ENCODE assay signal across 25 cellular contexts in genomic region chr2:138277062-138277461, GRCh38.
DNase-seq lines count a peak whose midpoint lies in the region; ATAC-seq, FAIRE-seq and TF ChIP-seq lines count a peak whose summit lies in the region.
"Had no signal": no experiment of that assay in that cellular context is flagged by ENCODE, and none has a peak within 500 bp of the region (broad histone marks: within the 10 kb centered on the region; RNA-seq: fewer than 3 reads in every experiment).

No MANE protein-coding gene starts in this region.

- H3K36me3 ChIP-seq in HepG2 (replicated peaks in 1 of 2; ENCODE audit: control insufficient read depth in 1 of 2, insufficient read depth in 2 of 2, low read length in 2 of 2), result no peaks in the 10 kb centered on the region
- no peaks in the 10 kb centered on the region for H3K36me3 ChIP-seq in smooth muscle cell (ENCODE audit: low read depth)
- H3K36me3 ChIP-seq: esophagus muscularis mucosa, heart left ventricle, MG63 had no signal

- FAIRE-seq in HepG2 (lab: Jason Lieb, UNC), result no peak
- FAIRE-seq: colon had no signal

- no peak overlapping the region for H2AFZ ChIP-seq in HepG2 (ENCODE audit: low read length)
- no peak overlapping the region for H2AFZ ChIP-seq in smooth muscle cell (ENCODE audit: low read depth)

- H3K9ac ChIP-seq in HepG2 (ENCODE audit: insufficient read depth, low read depth, low read length), result no peak overlapping the region; the same call in 1 of the 2 replicates
- no peak overlapping the region for H3K9ac ChIP-seq in smooth muscle cell (ENCODE audit: low read depth)

- no peaks in the 10 kb centered on the region for H3K9me3 ChIP-seq in HepG2 (ENCODE audit: low read length)
- no peaks in the 10 kb centered on the region for H3K9me3 ChIP-seq in smooth muscle cell (replicated peaks; ENCODE audit: low read depth)
- H3K9me3 ChIP-seq: esophagus muscularis mucosa, heart left ventricle, MG63 had no signal

- POLR2A ChIA-PET in WTC11 (lab: Charles Lee) (interaction anchor here (0.6 kb wide), 1 partner anchor 609 kb away, joined by 3 read pairs; no protein-coding TSS in a partner anchor), HepG2 (lab: Yijun Ruan, JAX) (interaction anchor here (0.9 to 1.1 kb wide), 2 partner anchors 166 to 313 kb away, joined by 4 to 5 read pairs; partner anchors contain the start of gene HNMT)

- no peaks in the 10 kb centered on the region for H3F3A ChIP-seq in smooth muscle cell (ENCODE audit: low read depth)

- H3K4me2 ChIP-seq in HepG2 (ENCODE audit: low read depth, low read length), result peak overlapping the region; percentile 77
- H3K4me2 ChIP-seq in smooth muscle cell, result no peak overlapping the region

- TF ChIP-seq RAD21 in HepG2 (CRISPR knock-in tag; IDR thresholded peaks at IDR 0.05), result no peak

- no peaks in the 10 kb centered on the region for H3K27me3 ChIP-seq in HepG2 (ENCODE audit: control insufficient read depth in 1 of 2, insufficient read depth in 2 of 2, low read length in 2 of 2)
- H3K27me3 ChIP-seq in smooth muscle cell (ENCODE audit: low read depth), result no peaks in the 10 kb centered on the region
- H3K27me3 ChIP-seq: esophagus muscularis mucosa, foreskin keratinocyte, heart left ventricle, MG63 had no signal

- CTCF ChIA-PET in WTC11 (lab: Charles Lee), result no interaction called here
- CTCF ChIA-PET in HepG2 (lab: Yijun Ruan, JAX; ENCODE audit: low intra/inter-chr PET ratio, low total read pairs), result no interaction called here

- peak overlapping the region in 1 of 3 experiments; percentile 2; a peak in 2 of 6 replicates for H3K4me3 ChIP-seq in HepG2 (replicated peaks in 1 of 3; ENCODE audit: insufficient read depth in 1 of 3, low read depth in 2 of 3, low read length in 3 of 3)
- no peak overlapping the region for H3K4me3 ChIP-seq in smooth muscle cell
- H3K4me3 ChIP-seq: esophagus muscularis mucosa, heart left ventricle, MG63 had no signal

- peaks cover 82% of the 10 kb centered on the region for H3K4me1 ChIP-seq in HepG2 (ENCODE audit: insufficient read depth, low read length)
- peaks cover 30% of the 10 kb centered on the region for H3K4me1 ChIP-seq in smooth muscle cell (ENCODE audit: low read depth)
- H3K4me1 ChIP-seq: heart left ventricle had no signal

- peak overlapping the region; percentile 33 for H3K4me3 Mint-ChIP-seq in WTC11
- H3K4me3 Mint-ChIP-seq: activated B cell treated with CpG ODN at 0.5 μM for 24 hours; activated CD8-positive, alpha-beta memory T cell treated with anti-CD3 and anti-CD28 coated beads, Interleukin-2, amount 10 ng/mL, durations not matched to agents 7 days and 5 days; activated naive CD4-positive, alpha-beta T cell treated with anti-CD3 and anti-CD28 coated beads, Interleukin-2, amount 10 ng/mL, durations not matched to agents 7 days and 5 days; immature natural killer cell; stimulated activated naive CD8-positive, alpha-beta T cell treated with anti-CD3 and anti-CD28 coated beads, Interleukin-15, Interleukin-2, amounts not matched to agents 100 ng/mL and 50 ng/mL, for 24 hours had no signal

- peak overlapping the region; percentile 90 for H3K27ac Mint-ChIP-seq in WTC11
- H3K27ac Mint-ChIP-seq: activated B cell treated with CpG ODN at 0.5 μM for 24 hours; activated CD8-positive, alpha-beta memory T cell treated with anti-CD3 and anti-CD28 coated beads, Interleukin-2, amount 10 ng/mL, durations not matched to agents 7 days and 5 days; activated naive CD4-positive, alpha-beta T cell treated with anti-CD3 and anti-CD28 coated beads, Interleukin-2, amount 10 ng/mL, durations not matched to agents 7 days and 5 days; immature natural killer cell; stimulated activated naive CD8-positive, alpha-beta T cell treated with anti-CD3 and anti-CD28 coated beads, Interleukin-15, Interleukin-2, amounts not matched to agents 100 ng/mL and 50 ng/mL, for 24 hours had no signal

- H3K36me3 Mint-ChIP-seq in WTC11, result peaks cover 8% of the 10 kb centered on the region
- H3K36me3 Mint-ChIP-seq: activated CD8-positive, alpha-beta memory T cell treated with anti-CD3 and anti-CD28 coated beads, Interleukin-2, amount 10 ng/mL, durations not matched to agents 7 days and 5 days; activated naive CD4-positive, alpha-beta T cell treated with anti-CD3 and anti-CD28 coated beads, Interleukin-2, amount 10 ng/mL, durations not matched to agents 7 days and 5 days; immature natural killer cell had no signal

- no TSS peak for BruUV-seq in HepG2 (replicated peaks; lab: Mats Ljungman, UMichigan)

- H3K9me3 Mint-ChIP-seq in WTC11, result peaks cover 16% of the 10 kb centered on the region
- H3K9me3 Mint-ChIP-seq: activated B cell treated with CpG ODN at 0.5 μM for 24 hours; stimulated activated naive CD8-positive, alpha-beta T cell treated with anti-CD3 and anti-CD28 coated beads, Interleukin-15, Interleukin-2, amounts not matched to agents 100 ng/mL and 50 ng/mL, for 24 hours had no signal

- in situ Hi-C loops in HepG2 (cut with HindIII; ENCODE audit: extremely low pct_ligation_motif_present, low pct_unique_long_range_greater_than_20kb), result no loop called here

- ATAC-seq in WTC11, result peak; percentile 90
- ATAC-seq in HepG2, result peak; percentile 47
- no peak for ATAC-seq in HG02798 (IDR thresholded peaks at IDR 0.05; ENCODE audit: poor library complexity, unreplicated experiment)
- ATAC-seq: activated CD8-positive, alpha-beta memory T cell treated with anti-CD3 and anti-CD28 coated beads, Interleukin-2, amount 10 ng/mL, durations not matched to agents 7 days and 5 days; foreskin keratinocyte; heart left ventricle; Right ventricle myocardium inferior had no signal

- TF ChIP-seq EP300 in HepG2 (IDR thresholded peaks at IDR 0.05; ENCODE audit: low read depth in 2 of 2, low read length in 2 of 2), result peak in 1 of 2 experiments; percentile 40; a peak in 1 of 4 replicates
- TF ChIP-seq EP300 in HepG2 (CRISPR knock-in tag; IDR thresholded peaks at IDR 0.05; ENCODE audit: borderline replicate concordance), result no peak

- H4K20me1 ChIP-seq in HepG2 (ENCODE audit: insufficient read depth, low read length) (no peaks in the 10 kb centered on the region), smooth muscle cell (ENCODE audit: low read depth) (no peaks in the 10 kb centered on the region)

- no peaks in the 10 kb centered on the region for H3K79me2 ChIP-seq in HepG2 (ENCODE audit: insufficient read depth, low read length)
- H3K79me2 ChIP-seq in smooth muscle cell (ENCODE audit: low read depth), result no peaks in the 10 kb centered on the region

- DNase-seq in NCI-H146 treated with DMSO at 0.1 percent for 48 hours (lab: John Stamatoyannopoulos, UW; ENCODE audit: unreplicated experiment) (peak; percentile 10), NCI-H146 (lab: John Stamatoyannopoulos, UW) (no peak), WTC11 (ENCODE audit: low spot score) (no peak), HepG2 (ENCODE audit: low spot score) (peak; percentile 55), smooth muscle cell (lab: John Stamatoyannopoulos, UW; ENCODE audit: unreplicated experiment) (no peak), NCI-H1417 (lab: John Stamatoyannopoulos, UW) (no peak)
- DNase-seq in activated T-cell treated with anti-CD3 and anti-CD28 coated beads, Interleukin-2, amount 50 U/mL, for 1 hour, result no peak
- DNase-seq: activated B cell treated with CpG ODN at 0.5 μM for 24 hours; activated CD8-positive, alpha-beta memory T cell treated with anti-CD3 and anti-CD28 coated beads, Interleukin-2, amount 10 ng/mL, durations not matched to agents 7 days and 5 days; activated naive CD4-positive, alpha-beta T cell treated with anti-CD3 and anti-CD28 coated beads, Interleukin-2, amount 10 ng/mL, durations not matched to agents 7 days and 5 days; foreskin keratinocyte; heart left ventricle; immature natural killer cell; KBM-7; MG63; NCI-H1417 treated with DMSO at 0.1 percent for 48 hours; NCI-H345; nucleus accumbens; SW 1271; T-helper 9 cell had no signal

- peaks cover 63% of the 10 kb centered on the region for H3K4me1 Mint-ChIP-seq in WTC11
- H3K4me1 Mint-ChIP-seq: activated B cell treated with CpG ODN at 0.5 μM for 24 hours; activated CD8-positive, alpha-beta memory T cell treated with anti-CD3 and anti-CD28 coated beads, Interleukin-2, amount 10 ng/mL, durations not matched to agents 7 days and 5 days; activated naive CD4-positive, alpha-beta T cell treated with anti-CD3 and anti-CD28 coated beads, Interleukin-2, amount 10 ng/mL, durations not matched to agents 7 days and 5 days; immature natural killer cell had no signal

- TF ChIP-seq POLR2A in HepG2 (IDR thresholded peaks at IDR 0.05; ENCODE audit: insufficient read depth in 1 of 2, low read depth in 2 of 2, low read length in 2 of 2), result no peak

- TF ChIP-seq CTCF in WTC11 (IDR thresholded peaks at IDR 0.05), result no peak
- TF ChIP-seq CTCF in HepG2 (CRISPR knock-in tag; IDR thresholded peaks at IDR 0.05), result no peak
- no peak for TF ChIP-seq CTCF in smooth muscle cell (IDR thresholded peaks at IDR 0.05; ENCODE audit: borderline replicate concordance, insufficient read depth, poor library complexity, severe bottlenecking)

- H3K27ac ChIP-seq in HepG2 (ENCODE audit: extremely low read length, insufficient read depth, low read length) (peak overlapping the region; percentile 53), smooth muscle cell (ENCODE audit: low read depth) (peak overlapping the region; percentile 5)
- H3K27ac ChIP-seq: esophagus muscularis mucosa, foreskin keratinocyte, heart left ventricle had no signal

- no peaks in the 10 kb centered on the region for H3K27me3 Mint-ChIP-seq in WTC11 (ENCODE audit: low read depth)
- H3K27me3 Mint-ChIP-seq: activated B cell treated with CpG ODN at 0.5 μM for 24 hours; activated CD8-positive, alpha-beta memory T cell treated with anti-CD3 and anti-CD28 coated beads, Interleukin-2, amount 10 ng/mL, durations not matched to agents 7 days and 5 days; activated naive CD4-positive, alpha-beta T cell treated with anti-CD3 and anti-CD28 coated beads, Interleukin-2, amount 10 ng/mL, durations not matched to agents 7 days and 5 days; stimulated activated naive CD8-positive, alpha-beta T cell treated with anti-CD3 and anti-CD28 coated beads, Interleukin-15, Interleukin-2, amounts not matched to agents 100 ng/mL and 50 ng/mL, for 24 hours had no signal

- intact Hi-C loops in HepG2 (cut with micrococcal nuclease; ENCODE audit: unreplicated experiment), result loop anchor here (5.0 to 10.0 kb wide), 4 partner anchors 95 to 550 kb away; partner anchors contain the start of gene SPOPL

TF ChIP-seq in WTC11, 78 proteins besides CTCF, POLR2A, EP300 and RAD21 (continues in another document):
- TF ChIP-seq SOX15 (CRISPR knock-in tag; IDR thresholded peaks at IDR 0.05), result no peak

TF ChIP-seq in HepG2, 621 proteins besides CTCF, POLR2A, EP300 and RAD21 (continues in another document):
- TF ChIP-seq REXO4 (CRISPR knock-in tag; IDR thresholded peaks at IDR 0.05; ENCODE audit: borderline replicate concordance) (no peak), HNF4A (CRISPR knock-in tag; IDR thresholded peaks at IDR 0.05) (peak; percentile 13; the same call in 1 of the 2 replicates)

Comparison
In these comparisons a context has a peak if more than half of its experiments do, and no peak if none do; other contexts are left out.
1. DNase-seq: peak in NCI-H146 treated with DMSO at 0.1 percent for 48 hours (single experiment) and HepG2 (single experiment); none in NCI-H146 (single experiment), WTC11 (single experiment), smooth muscle cell (single experiment), activated T-cell treated with anti-CD3 and anti-CD28 coated beads, Interleukin-2, amount 50 U/mL, for 1 hour (single experiment) and NCI-H1417 (0 of 3).